In the genomic region with DNA sequence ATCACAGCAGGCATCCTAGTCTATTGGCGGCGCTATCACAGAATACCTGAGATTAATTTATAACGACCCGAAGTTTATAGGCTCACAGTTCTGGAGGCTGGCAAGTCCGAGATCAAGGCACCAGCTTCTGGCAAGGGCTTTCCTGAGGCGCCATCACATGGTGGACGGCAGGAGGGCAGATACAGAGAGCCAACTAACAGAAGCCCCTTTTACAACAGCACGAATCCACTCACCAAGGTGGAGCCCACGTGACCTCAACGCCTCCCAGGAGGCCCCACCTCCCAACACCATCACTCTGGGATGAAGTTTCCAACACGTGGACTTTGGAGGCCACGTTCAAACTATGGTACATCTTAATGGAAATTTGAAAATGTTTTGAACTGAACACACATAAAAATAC, we compare ENCODE assay signal across 10 cellular contexts.
A peak's percentile ranks its signal among the peaks of the same experiment; 100 is the strongest.
DNase-seq lines count a peak whose midpoint lies in the region; ATAC-seq, FAIRE-seq and TF ChIP-seq lines count a peak whose summit lies in the region.
"Had no signal": no experiment of that assay in that cellular context is flagged by ENCODE, and none has a peak within 500 bp of the region (broad histone marks: within the 10 kb centered on the region; RNA-seq: fewer than 3 reads in every experiment).

No MANE protein-coding gene starts in this region.

- H3K27ac Mint-ChIP-seq in CD4-positive, alpha-beta T cell: peak overlapping the region; percentile 89
- no peak overlapping the region for H3K27ac Mint-ChIP-seq in endodermal cell

- peaks cover 63% of the 10 kb centered on the region for H3K36me3 Mint-ChIP-seq in CD4-positive, alpha-beta T cell (ENCODE audit: low read depth)
- peaks cover 2% of the 10 kb centered on the region for H3K36me3 Mint-ChIP-seq in endodermal cell (ENCODE audit: low read depth)

- H3K9me3 ChIP-seq in A549 (no peaks in the 10 kb centered on the region), endodermal cell (ENCODE audit: control insufficient read depth, low read length) (no peaks in the 10 kb centered on the region)
- no peaks in the 10 kb centered on the region for H3K9me3 ChIP-seq in CD4-positive, alpha-beta T cell (ENCODE audit: control insufficient read depth, low read length)

- TF ChIP-seq CTCF in A549 (IDR thresholded peaks at IDR 0.05): no peak
- TF ChIP-seq CTCF in CD4-positive, alpha-beta T cell (IDR thresholded peaks at IDR 0.05): peak; percentile 26
- peak; percentile 35 for TF ChIP-seq CTCF in endodermal cell (conservative IDR thresholded peaks at IDR 0.05)
- no peak for TF ChIP-seq CTCF in GM13976 (IDR thresholded peaks at IDR 0.05; ENCODE audit: borderline replicate concordance, control extremely low read depth, extremely low read depth, insufficient read depth, missing control alignments)

- no peaks in the 10 kb centered on the region for H3K4me1 ChIP-seq in A549
- no peaks in the 10 kb centered on the region for H3K4me1 ChIP-seq in endodermal cell (ENCODE audit: control insufficient read depth, insufficient read depth, low read length)

- H3K36me3 ChIP-seq in endodermal cell (ENCODE audit: control insufficient read depth, insufficient read depth, low read length): no peaks in the 10 kb centered on the region

- H3K4me3 Mint-ChIP-seq in CD4-positive, alpha-beta T cell: peak overlapping the region; percentile 67
- no peak overlapping the region for H3K4me3 Mint-ChIP-seq in endodermal cell

- no peak for TF ChIP-seq POLR2A in A549 (IDR thresholded peaks at IDR 0.05; ENCODE audit: low read length)

- no peaks in the 10 kb centered on the region for H3K27me3 ChIP-seq in CD4-positive, alpha-beta T cell (ENCODE audit: control insufficient read depth, insufficient read depth, low read length)
- H3K27me3 ChIP-seq in endodermal cell (ENCODE audit: control insufficient read depth, insufficient read depth, low read length, poor library complexity, severe bottlenecking): no peaks in the 10 kb centered on the region

- peak in 1 of 2 experiments; percentile 33; a peak in 2 of 5 replicates for TF ChIP-seq RAD21 in A549 (conservative IDR thresholded peaks at IDR 0.05 in 1 of 2, IDR thresholded peaks at IDR 0.05 in 1 of 2)

- H3K27me3 Mint-ChIP-seq in CD4-positive, alpha-beta T cell: no peaks in the 10 kb centered on the region
- H3K27me3 Mint-ChIP-seq in endodermal cell (ENCODE audit: insufficient read depth): no peaks in the 10 kb centered on the region

- intact Hi-C loops in CD4-positive, alpha-beta T cell (cut with DNase I, micrococcal nuclease): loop anchor here (5.0 to 10.0 kb wide), 5 partner anchors 33 to 261 kb away; no protein-coding TSS in a partner anchor

- no peak overlapping the region for H3K4me3 ChIP-seq in A549
- no peak overlapping the region for H3K4me3 ChIP-seq in endodermal cell (ENCODE audit: low read length)

- POLR2A ChIA-PET in A549 (lab: Yijun Ruan, JAX): no interaction called here
- POLR2A ChIA-PET in CD4-positive, alpha-beta T cell (lab: Charles Lee): interaction anchor here (0.9 to 5.5 kb wide), 5 partner anchors 14 to 429 kb away, joined by 4 to 206 read pairs (median 11); no protein-coding TSS in a partner anchor

- DNase-seq in A549 (ENCODE audit: low read depth in 1 of 2, low spot score in 1 of 2): peak in 1 of 2 experiments; percentile 16
- no peak for DNase-seq in CD4-positive, alpha-beta T cell
- peak; percentile 38 to 40 for DNase-seq in SHP77 (lab: John Stamatoyannopoulos, UW)
- no peak for DNase-seq in endodermal cell
- DNase-seq in ecto neural progenitor cell (ENCODE audit: low spot score): no peak
- no peak for DNase-seq in NCI-H2029 treated with DMSO at 0.1 percent for 48 hours (lab: John Stamatoyannopoulos, UW)
- no peak for DNase-seq in GM13976 (ENCODE audit: low spot score)
- DNase-seq: KG1 had no signal

- no peak overlapping the region for H3K9ac ChIP-seq in endodermal cell (ENCODE audit: extremely low read depth, low read length, poor library complexity, severe bottlenecking)

- no peak overlapping the region for H3K27ac ChIP-seq in A549
- peak overlapping the region; percentile 76 for H3K27ac ChIP-seq in CD4-positive, alpha-beta T cell (ENCODE audit: low read depth, low read length)
- H3K27ac ChIP-seq in endodermal cell (ENCODE audit: low read depth, low read length): no peak overlapping the region

- in situ Hi-C loops in GM13976 (cut with MboI; ENCODE audit: low sequenced_read_pairs, unreplicated experiment): no loop called here

- no peaks in the 10 kb centered on the region for H3K9me3 Mint-ChIP-seq in CD4-positive, alpha-beta T cell
- H3K9me3 Mint-ChIP-seq in endodermal cell: no peaks in the 10 kb centered on the region

- CTCF ChIA-PET in A549 (lab: Yijun Ruan, JAX): no interaction called here
- CTCF ChIA-PET in CD4-positive, alpha-beta T cell (lab: Charles Lee): interaction anchor here (0.5 to 0.9 kb wide), 2 partner anchors 44 to 145 kb away, joined by 3 read pairs; no protein-coding TSS in a partner anchor

- no peak overlapping the region for H3K4me2 ChIP-seq in A549

- ATAC-seq in A549 (0 out of 6 replicates have a peak, but pooled peaks of 1 of the 2 experiments have one; percentile 38), HG03342 (IDR thresholded peaks at IDR 0.05; ENCODE audit: unreplicated experiment) (no peak)
- no peak for ATAC-seq in CD4-positive, alpha-beta T cell (ENCODE audit: poor library complexity)
- ATAC-seq: Panc1 had no signal

- no peak for FAIRE-seq in A549 (lab: Jason Lieb, UNC)

- WGBS in A549 (ENCODE audit: missing lambda C conversion rate): 76% methylated on average over 12 of the region's 12 CpGs
- WGBS in endodermal cell (ENCODE audit: insufficient coverage in 1 of 2, insufficient read length in 1 of 2), 2 experiments: 92 to 93% methylated on average over 7 to 12 of the region's 12 CpGs

- no peak for TF ChIP-seq EP300 in A549 (IDR thresholded peaks at IDR 0.05)

- H3K4me1 Mint-ChIP-seq in CD4-positive, alpha-beta T cell (ENCODE audit: low read depth): peaks cover 84% of the 10 kb centered on the region
- no peaks in the 10 kb centered on the region for H3K4me1 Mint-ChIP-seq in endodermal cell

TF ChIP-seq in A549, 52 proteins besides CTCF, POLR2A, EP300 and RAD21:
- no peak for TF ChIP-seq HOXA7 (CRISPR knock-in tag; IDR thresholded peaks at IDR 0.05)
- TF ChIP-seq, protein P1, sequence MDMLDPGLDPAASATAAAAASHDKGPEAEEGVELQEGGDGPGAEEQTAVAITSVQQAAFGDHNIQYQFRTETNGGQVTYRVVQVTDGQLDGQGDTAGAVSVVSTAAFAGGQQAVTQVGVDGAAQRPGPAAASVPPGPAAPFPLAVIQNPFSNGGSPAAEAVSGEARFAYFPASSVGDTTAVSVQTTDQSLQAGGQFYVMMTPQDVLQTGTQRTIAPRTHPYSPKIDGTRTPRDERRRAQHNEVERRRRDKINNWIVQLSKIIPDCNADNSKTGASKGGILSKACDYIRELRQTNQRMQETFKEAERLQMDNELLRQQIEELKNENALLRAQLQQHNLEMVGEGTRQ (IDR thresholded peaks at IDR 0.05): peak; percentile 18; the same call in 1 of the 2 replicates

Comparison
In these comparisons a context has a peak if more than half of its experiments do, and no peak if none do; other contexts are left out.
1. DNase-seq: peak in SHP77 (2 of 2); none in CD4-positive, alpha-beta T cell (0 of 10), endodermal cell (single experiment), ecto neural progenitor cell (single experiment), NCI-H2029 treated with DMSO at 0.1 percent for 48 hours (single experiment) and GM13976 (single experiment).
2. CTCF ChIP-seq: peak in CD4-positive, alpha-beta T cell (single experiment) and endodermal cell (single experiment); none in A549 (single experiment) and GM13976 (single experiment).